ENCODE assay signal across 9 cellular contexts in the genomic region with DNA sequence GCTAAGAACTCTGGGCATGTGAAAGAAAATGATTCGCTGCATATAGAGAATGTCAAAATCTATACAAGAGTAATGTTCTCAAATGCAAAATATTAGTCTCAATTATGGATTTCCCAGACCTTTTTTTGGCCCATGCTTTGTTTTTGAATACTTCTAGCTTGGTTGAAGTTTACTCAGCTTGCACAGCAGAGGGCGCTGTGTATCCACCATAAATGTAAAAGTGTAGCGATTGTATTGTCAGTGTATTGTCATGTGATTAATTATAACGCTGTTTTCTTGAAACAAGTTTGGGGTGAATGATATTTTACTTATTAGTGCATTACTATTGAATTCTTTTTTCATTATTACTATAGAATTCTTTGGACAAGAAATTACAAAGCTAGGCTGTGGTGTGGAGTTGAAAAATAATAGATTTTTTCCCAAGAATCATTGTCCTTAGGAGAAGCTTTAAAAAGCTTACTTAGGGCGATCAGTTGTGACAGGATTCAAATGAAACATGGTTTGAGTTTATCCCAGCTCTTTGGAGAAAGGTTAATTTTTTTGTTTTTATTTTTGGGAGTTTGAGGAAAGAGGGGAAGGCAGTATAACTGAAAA.
DNase-seq lines count a peak whose midpoint lies in the region; ATAC-seq, FAIRE-seq and TF ChIP-seq lines count a peak whose summit lies in the region.
"Had no signal": no experiment of that assay in that cellular context is flagged by ENCODE, and none has a peak within 500 bp of the region (broad histone marks: within the 10 kb centered on the region; RNA-seq: fewer than 3 reads in every experiment).

No MANE protein-coding gene starts in this region.

- H3K36me3 ChIP-seq in Caco-2 (ENCODE audit: control insufficient read depth, insufficient read depth, low read length) (no peaks in the 10 kb centered on the region), parathyroid adenoma (ENCODE audit: control insufficient read depth, insufficient read depth, low read length) (no peaks in the 10 kb centered on the region), upper lobe of right lung (peaks cover 34% of the 10 kb centered on the region)

- BruUV-seq in Caco-2 (replicated peaks; lab: Mats Ljungman, UMichigan): no TSS peak

- FAIRE-seq in RCC 7860 (lab: Jason Lieb, UNC): peak; percentile 81

- no peak overlapping the region for H3K9ac ChIP-seq in parathyroid adenoma

- H3K4me3 Mint-ChIP-seq in Caco-2 (ENCODE audit: unreplicated experiment): no peak overlapping the region
- H3K4me3 Mint-ChIP-seq: activated naive CD8-positive, alpha-beta T cell had no signal

- peak overlapping the region; percentile 56 for H3K27ac ChIP-seq in parathyroid adenoma
- H3K27ac ChIP-seq in upper lobe of right lung: no peak overlapping the region

- no peaks in the 10 kb centered on the region for H3K4me1 Mint-ChIP-seq in Caco-2 (ENCODE audit: low read depth, unreplicated experiment)

- POLR2A ChIA-PET in Caco-2 (lab: Charles Lee): no interaction called here

- H3K4me2 ChIP-seq in parathyroid adenoma (ENCODE audit: low read length): peak overlapping the region; percentile 2

- H3K79me2 ChIP-seq in parathyroid adenoma: no peaks in the 10 kb centered on the region

- no peaks in the 10 kb centered on the region for H3K9me3 Mint-ChIP-seq in Caco-2 (ENCODE audit: unreplicated experiment)

- no peaks in the 10 kb centered on the region for H3K36me3 Mint-ChIP-seq in Caco-2 (ENCODE audit: insufficient read depth, unreplicated experiment)

- ATAC-seq in GM19467 (IDR thresholded peaks at IDR 0.05; ENCODE audit: unreplicated experiment) (peak; percentile 87), HG03575 (IDR thresholded peaks at IDR 0.05; ENCODE audit: extremely low read depth, insufficient number of reproducible peaks, low FRiP score, unreplicated experiment) (peak; percentile 92), upper lobe of right lung (peak; percentile 88)

- DNase-seq in Caco-2 (peak in 1 of 2 experiments; percentile 22), RCC 7860 (ENCODE audit: low spot score) (peak; percentile 34), fibroblast of the conjunctiva (ENCODE audit: low read depth) (peak; percentile 57), upper lobe of right lung (no peak)
- peak; percentile 26 to 31 for DNase-seq in activated T-helper 1 cell treated with anti-CD3 and anti-CD28 coated beads, Interleukin-2, amount 50 U/mL, for 16 hours (ENCODE audit: low read depth in 1 of 2, low spot score in 1 of 2)

- no peak overlapping the region for H3K27ac Mint-ChIP-seq in Caco-2 (ENCODE audit: unreplicated experiment)
- H3K27ac Mint-ChIP-seq: activated naive CD8-positive, alpha-beta T cell had no signal

- H3K4me1 ChIP-seq in Caco-2 (no peaks in the 10 kb centered on the region), parathyroid adenoma (peaks cover under 1% of the 10 kb centered on the region), upper lobe of right lung (peaks cover 4% of the 10 kb centered on the region)

- H2AFZ ChIP-seq in parathyroid adenoma: peak overlapping the region; percentile 13

- TF ChIP-seq CTCF in Caco-2 (IDR thresholded peaks at IDR 0.05; ENCODE audit: insufficient read depth in 1 of 2, low read depth in 1 of 2, low read length in 1 of 2, severe bottlenecking in 1 of 2, unreplicated experiment in 1 of 2): peak; percentile 48 to 57
- TF ChIP-seq CTCF in parathyroid adenoma (IDR thresholded peaks at IDR 0.05): peak; percentile 83
- TF ChIP-seq CTCF in upper lobe of right lung (IDR thresholded peaks at IDR 0.05): peak; percentile 85

- H3K27me3 ChIP-seq in Caco-2 (replicated peaks; ENCODE audit: control insufficient read depth, insufficient read depth, low read length): no peaks in the 10 kb centered on the region
- H3K27me3 ChIP-seq in parathyroid adenoma (ENCODE audit: control insufficient read depth, insufficient read depth, low read length): no peaks in the 10 kb centered on the region
- H3K27me3 ChIP-seq in upper lobe of right lung: no peaks in the 10 kb centered on the region

- H3K4me3 ChIP-seq in Caco-2 (ENCODE audit: low read depth, low read length): no peak overlapping the region
- peak overlapping the region; percentile 4 for H3K4me3 ChIP-seq in parathyroid adenoma (ENCODE audit: low read depth, low read length)
- H3K4me3 ChIP-seq in upper lobe of right lung: no peak overlapping the region

- H3K9me3 ChIP-seq in Caco-2 (no peaks in the 10 kb centered on the region), parathyroid adenoma (ENCODE audit: control insufficient read depth, low read length) (no peaks in the 10 kb centered on the region), upper lobe of right lung (no peaks in the 10 kb centered on the region)

- intact Hi-C loops in Caco-2 (cut with micrococcal nuclease; ENCODE audit: unreplicated experiment) (loop anchor here (2.0 to 5.0 kb wide), 4 partner anchors 222 to 1509 kb away; no protein-coding TSS in a partner anchor), upper lobe of right lung (cut with DNase I) (no loop called here)

- H3K27me3 Mint-ChIP-seq in Caco-2 (ENCODE audit: insufficient read depth, unreplicated experiment): no peaks in the 10 kb centered on the region
- H3K27me3 Mint-ChIP-seq: activated naive CD8-positive, alpha-beta T cell had no signal

- CTCF ChIA-PET in Caco-2 (lab: Charles Lee): interaction anchor here (0.6 to 1.2 kb wide), 3 partner anchors 25 to 61 kb away, joined by 4 to 5 read pairs (median 4); no protein-coding TSS in a partner anchor
